Comparison of ENCODE assay signal across 19 cellular contexts in genomic region chr10:15131330-15131729, GRCh38. TPM values are rescaled to one million over a fixed set of nuclear protein-coding genes. Genes with fewer than 3 reads are reported as not detected.
DNase-seq lines count a peak whose midpoint lies in the region; ATAC-seq lines count a peak whose summit lies in the region.
"Had no signal": no experiment of that assay in that cellular context is flagged by ENCODE, and none has a peak within 500 bp of the region (broad histone marks: within the 10 kb centered on the region; RNA-seq: fewer than 3 reads in every experiment).

No MANE protein-coding gene starts in this region.

- no peaks in the 10 kb centered on the region for H3K4me1 ChIP-seq in aorta (ENCODE audit: control insufficient read depth in 1 of 2, insufficient read depth in 2 of 2, low read length in 2 of 2)
- H3K4me1 ChIP-seq: Caco-2, HAP-1 had no signal

- no peak for DNase-seq in T-helper 2 cell treated with Interferon-gamma antibody and Interleukin-4, amounts not matched to agents 5 μg/mL and 100 μg/mL, for 36 hours (ENCODE audit: low spot score)
- DNase-seq in T-helper 2 cell = no peak
- no peak for DNase-seq in activated naive CD8-positive, alpha-beta T cell treated with anti-CD3 and anti-CD28 coated beads, Interleukin-2, amount 50 U/mL, for 24 hours
- DNase-seq in naive B cell = no peak
- no peak for DNase-seq in NCI-H1092 (lab: John Stamatoyannopoulos, UW)
- no peak for DNase-seq in aorta
- no peak for DNase-seq in stimulated activated CD4-positive, alpha-beta T cell treated with anti-CD3 and anti-CD28 coated beads, Interleukin-4, amount 100 ng/mL, for 24 hours
- DNase-seq: Caco-2; CD4-positive, CD25-positive, alpha-beta regulatory T cell; CD8-positive, alpha-beta T cell; DMS153; DND-41; GOT3 had no signal

- WGBS in aorta, 2 donors = 98 to 100% methylated on average over 5 of the region's 5 CpGs

- H3K4me3 Mint-ChIP-seq in T-helper 2 cell treated with Interferon-gamma antibody and Interleukin-4, amounts not matched to agents 5 μg/mL and 100 μg/mL, for 36 hours = no peak overlapping the region
- no peak overlapping the region for H3K4me3 Mint-ChIP-seq in activated naive CD8-positive, alpha-beta T cell
- H3K4me3 Mint-ChIP-seq in activated naive CD8-positive, alpha-beta T cell treated with anti-CD3 and anti-CD28 coated beads, Interleukin-2, amount 50 U/mL, for 24 hours = no peak overlapping the region
- H3K4me3 Mint-ChIP-seq in naive B cell = no peak overlapping the region
- H3K4me3 Mint-ChIP-seq: B cell; CD4-positive, CD25-positive, alpha-beta regulatory T cell; CD8-positive, alpha-beta T cell had no signal

- H3K36me3 ChIP-seq in aorta (ENCODE audit: control insufficient read depth in 1 of 2, insufficient read depth in 2 of 2, low read length in 1 of 2) = peaks cover 0 to 7% of the 10 kb centered on the region in 2 donors

- no peak overlapping the region for H3K27ac ChIP-seq in aorta (ENCODE audit: low read depth in 1 of 2, low read length in 2 of 2)
- H3K27ac ChIP-seq: 22Rv1, BLaER1, C4-2B had no signal

- intact Hi-C loops in aorta (cut with DNase I) = no loop called here

- H3K4me1 Mint-ChIP-seq in T-helper 2 cell treated with Interferon-gamma antibody and Interleukin-4, amounts not matched to agents 5 μg/mL and 100 μg/mL, for 36 hours (ENCODE audit: low read depth) = peaks cover 1% of the 10 kb centered on the region
- no peaks in the 10 kb centered on the region for H3K4me1 Mint-ChIP-seq in activated naive CD8-positive, alpha-beta T cell (ENCODE audit: low read depth)
- peaks cover 7% of the 10 kb centered on the region for H3K4me1 Mint-ChIP-seq in activated naive CD8-positive, alpha-beta T cell treated with anti-CD3 and anti-CD28 coated beads, Interleukin-2, amount 50 U/mL, for 24 hours
- H3K4me1 Mint-ChIP-seq in naive B cell = peaks cover 0 to 7% (median 3%) of the 10 kb centered on the region in 3 donors
- H3K4me1 Mint-ChIP-seq: B cell had no signal

- H3K4me3 ChIP-seq in aorta (ENCODE audit: low read length in 2 of 2) = no peak overlapping the region
- H3K4me3 ChIP-seq: BLaER1, HAP-1 had no signal

- no peaks in the 10 kb centered on the region for H3K9me3 ChIP-seq in aorta (ENCODE audit: control insufficient read depth, low read length)
- H3K9me3 ChIP-seq: BLaER1, Caco-2, HAP-1 had no signal

- no peak for ATAC-seq in activated naive CD8-positive, alpha-beta T cell treated with anti-CD3 and anti-CD28 coated beads, Interleukin-2, amount 50 U/mL, for 24 hours
- no peak for ATAC-seq in naive B cell (ENCODE audit: low read depth in 2 of 2)
- ATAC-seq in aorta (ENCODE audit: low FRiP score) = no peak
- ATAC-seq: CD8-positive, alpha-beta T cell had no signal

- H3K36me3 Mint-ChIP-seq in T-helper 2 cell treated with Interferon-gamma antibody and Interleukin-4, amounts not matched to agents 5 μg/mL and 100 μg/mL, for 36 hours (ENCODE audit: low read depth) = peaks cover 70% of the 10 kb centered on the region
- peaks cover 25% of the 10 kb centered on the region for H3K36me3 Mint-ChIP-seq in activated naive CD8-positive, alpha-beta T cell
- H3K36me3 Mint-ChIP-seq in activated naive CD8-positive, alpha-beta T cell treated with anti-CD3 and anti-CD28 coated beads, Interleukin-2, amount 50 U/mL, for 24 hours (ENCODE audit: low read depth) = peaks cover 39% of the 10 kb centered on the region
- H3K36me3 Mint-ChIP-seq in naive B cell = peaks cover 30 to 36% of the 10 kb centered on the region in 2 donors

- H3K27me3 ChIP-seq in aorta (ENCODE audit: control insufficient read depth in 1 of 2, insufficient read depth in 2 of 2, low read length in 1 of 2) = no peaks in the 10 kb centered on the region
- H3K27me3 ChIP-seq: BLaER1 had no signal

- H3K27ac Mint-ChIP-seq in T-helper 2 cell treated with Interferon-gamma antibody and Interleukin-4, amounts not matched to agents 5 μg/mL and 100 μg/mL, for 36 hours = peak overlapping the region; percentile 1
- H3K27ac Mint-ChIP-seq in activated naive CD8-positive, alpha-beta T cell = peak overlapping the region; percentile 37
- H3K27ac Mint-ChIP-seq in activated naive CD8-positive, alpha-beta T cell treated with anti-CD3 and anti-CD28 coated beads, Interleukin-2, amount 50 U/mL, for 24 hours = no peak overlapping the region
- peak overlapping the region in 4 of 6 donors; percentile 23 to 74 (median 60) for H3K27ac Mint-ChIP-seq in naive B cell
- H3K27ac Mint-ChIP-seq: B cell; CD8-positive, alpha-beta T cell had no signal

- H3K27me3 Mint-ChIP-seq in T-helper 2 cell treated with Interferon-gamma antibody and Interleukin-4, amounts not matched to agents 5 μg/mL and 100 μg/mL, for 36 hours (ENCODE audit: low read depth) = no peaks in the 10 kb centered on the region
- H3K27me3 Mint-ChIP-seq in activated naive CD8-positive, alpha-beta T cell = no peaks in the 10 kb centered on the region
- no peaks in the 10 kb centered on the region for H3K27me3 Mint-ChIP-seq in activated naive CD8-positive, alpha-beta T cell treated with anti-CD3 and anti-CD28 coated beads, Interleukin-2, amount 50 U/mL, for 24 hours
- no peaks in the 10 kb centered on the region for H3K27me3 Mint-ChIP-seq in naive B cell
- H3K27me3 Mint-ChIP-seq: B cell; CD4-positive, CD25-positive, alpha-beta regulatory T cell had no signal

- no peaks in the 10 kb centered on the region for H3K9me3 Mint-ChIP-seq in T-helper 2 cell treated with Interferon-gamma antibody and Interleukin-4, amounts not matched to agents 5 μg/mL and 100 μg/mL, for 36 hours
- no peaks in the 10 kb centered on the region for H3K9me3 Mint-ChIP-seq in activated naive CD8-positive, alpha-beta T cell (ENCODE audit: low read depth)
- no peaks in the 10 kb centered on the region for H3K9me3 Mint-ChIP-seq in activated naive CD8-positive, alpha-beta T cell treated with anti-CD3 and anti-CD28 coated beads, Interleukin-2, amount 50 U/mL, for 24 hours
- no peaks in the 10 kb centered on the region for H3K9me3 Mint-ChIP-seq in naive B cell
- H3K9me3 Mint-ChIP-seq: CD8-positive, alpha-beta T cell had no signal

RNA-seq across cellular contexts. Expression of gene RPP38, which starts 34.2 kb away (rescaled TPM):
- polyA plus RNA-seq in naive B cell (ENCODE audit: low read depth in 6 of 6) = 10 to 100 TPM; 21.0 to 37.8 (median 30.4) TPM
- 1 to 10 TPM; 8.2 to 9.0 TPM for total RNA-seq in aorta
- 10 to 100 TPM in 1 of 2 donors, 1 to 10 TPM in 1; 9.6 to 12.0 TPM for polyA plus RNA-seq in aorta

RNA-seq across cellular contexts. Expression of gene NMT2, which starts 37.2 kb away (rescaled TPM):
- polyA plus RNA-seq in naive B cell (ENCODE audit: low read depth in 6 of 6) = 1 to 10 TPM; 3.7 to 7.3 (median 5.4) TPM
- total RNA-seq in aorta = 10 to 100 TPM; 11.9 to 20.4 TPM
- polyA plus RNA-seq in aorta = 10 to 100 TPM; 11.9 to 12.5 TPM

RNA-seq across cellular contexts. Expression of gene ACBD7, which starts 42.8 kb away (rescaled TPM):
- polyA plus RNA-seq in naive B cell (ENCODE audit: low read depth in 6 of 6) (not detected), aorta (not detected)
- not detected for total RNA-seq in aorta
